In the genomic region with DNA sequence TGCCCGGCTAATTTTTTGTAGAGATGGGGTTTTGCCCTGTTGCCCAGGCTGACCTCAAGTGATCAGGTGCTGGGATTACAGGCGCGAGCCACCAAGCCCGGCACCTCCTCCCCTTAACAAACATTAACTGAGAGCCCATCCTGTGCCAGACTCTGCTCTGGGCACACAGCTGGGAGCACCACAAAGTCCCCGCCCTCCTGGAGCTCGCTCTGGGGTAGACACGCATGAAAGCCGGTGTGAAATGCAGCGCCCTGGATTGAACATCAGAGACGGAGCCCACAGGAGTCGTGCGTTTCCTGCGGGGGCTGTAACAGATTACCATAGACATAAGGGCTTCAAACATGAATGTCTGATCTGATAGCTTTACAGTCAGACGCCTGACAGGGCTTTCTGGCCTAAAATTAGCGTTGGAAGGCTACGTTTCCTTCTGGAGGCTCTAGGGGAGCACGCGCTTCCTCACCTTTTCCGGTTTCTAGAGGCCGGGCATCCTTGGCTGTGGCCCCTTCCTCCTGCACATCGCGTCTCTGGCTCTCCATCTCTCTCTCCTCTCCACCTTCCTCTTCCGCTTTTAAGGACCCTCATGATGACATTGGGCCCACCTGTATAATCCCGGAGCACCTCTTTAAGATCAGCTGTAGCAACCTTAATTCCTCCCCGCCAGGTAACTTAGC, we compare ENCODE assay signal across 8 cellular contexts. TPM values are rescaled to one million over a fixed set of nuclear protein-coding genes. Genes with fewer than 3 reads are reported as not detected.
DNase-seq lines count a peak whose midpoint lies in the region; ATAC-seq and TF ChIP-seq lines count a peak whose summit lies in the region.

No MANE protein-coding gene starts in this region.

- CTCF ChIA-PET in PC-3 (lab: Charles Lee): no interaction called here

- DNase-seq in DMS53 (lab: John Stamatoyannopoulos, UW): peak; percentile 91
- DNase-seq in PC-3: no peak
- DNase-seq in esophagus muscularis mucosa (ENCODE audit: extremely low spot score): no peak
- DNase-seq in renal cortical epithelial cell (ENCODE audit: low read depth): peak; percentile 54
- DNase-seq in stimulated activated naive CD4-positive, alpha-beta T cell treated with Interleukin-2 at 50 U/mL for 16 hours (lab: John Stamatoyannopoulos, UW): no peak
- no peak for DNase-seq in NCI-H226
- DNase-seq in NCI-H2171 (lab: John Stamatoyannopoulos, UW): no peak

- H3K79me2 ChIP-seq in PC-3 (ENCODE audit: low read length): no peaks in the 10 kb centered on the region

- BruUV-seq in PC-3 (replicated peaks; lab: Mats Ljungman, UMichigan): no TSS peak

- H3K4me1 ChIP-seq in PC-3 (ENCODE audit: insufficient read depth, low read length) (no peaks in the 10 kb centered on the region), esophagus muscularis mucosa (peaks cover 20 to 35% (median 29%) of the 10 kb centered on the region in 4 donors)

- TF ChIP-seq POLR2A in esophagus muscularis mucosa (IDR thresholded peaks at IDR 0.05; ENCODE audit: low read depth): no peak

- H3K9ac ChIP-seq in PC-3 (ENCODE audit: low read length): no peak overlapping the region

- H3K27ac ChIP-seq in PC-3 (ENCODE audit: low read length) (no peak overlapping the region), esophagus muscularis mucosa (replicated peaks in 1 of 4) (peak overlapping the region; percentile 89 to 92 (median 90))

- peak overlapping the region; percentile 7; the same call in 1 of the 2 replicates for H2AFZ ChIP-seq in PC-3 (ENCODE audit: low read length)

- no peaks in the 10 kb centered on the region for H3F3A ChIP-seq in PC-3 (ENCODE audit: low read length, unreplicated experiment)

- H3K27me3 ChIP-seq in PC-3 (ENCODE audit: low read length) (no peaks in the 10 kb centered on the region), esophagus muscularis mucosa (no peaks in the 10 kb centered on the region)

- 39% methylated on average over 16 of the region's 25 CpGs for WGBS in esophagus muscularis mucosa

- TF ChIP-seq CTCF in PC-3 (conservative IDR thresholded peaks at IDR 0.05; ENCODE audit: low read depth, low read length) (no peak), esophagus muscularis mucosa (IDR thresholded peaks at IDR 0.05) (no peak)

- no peak for TF ChIP-seq EP300 in esophagus muscularis mucosa (IDR thresholded peaks at IDR 0.05)

- intact Hi-C loops in PC-3 (cut with micrococcal nuclease): no loop called here
- intact Hi-C loops in esophagus muscularis mucosa (cut with DNase I): no loop called here

- ATAC-seq in PC-3 (no peak), HG02852 (IDR thresholded peaks at IDR 0.05; ENCODE audit: unreplicated experiment) (no peak)

- POLR2A ChIA-PET in PC-3 (lab: Charles Lee; ENCODE audit: unreplicated experiment): no interaction called here

- H3K4me3 ChIP-seq in PC-3 (ENCODE audit: low read length) (no peak overlapping the region), esophagus muscularis mucosa (peak overlapping the region; percentile 42 to 56 (median 46))

- no peak overlapping the region for H3K4me2 ChIP-seq in PC-3 (ENCODE audit: low read length)

- H3K9me2 ChIP-seq in PC-3 (replicated peaks; ENCODE audit: low read length): no peaks in the 10 kb centered on the region

- no peaks in the 10 kb centered on the region for H3K36me3 ChIP-seq in PC-3 (ENCODE audit: low read depth, low read length)
- no peaks in the 10 kb centered on the region for H3K36me3 ChIP-seq in esophagus muscularis mucosa

- no peaks in the 10 kb centered on the region for H4K20me1 ChIP-seq in PC-3 (ENCODE audit: low read length)

- H3K9me3 ChIP-seq in PC-3 (ENCODE audit: low read length) (no peaks in the 10 kb centered on the region), esophagus muscularis mucosa (no peaks in the 10 kb centered on the region)

RNA-seq across cellular contexts. Expression of a gene that starts 14.4 kb away (rescaled TPM):
- total RNA-seq in PC-3 (2014; rRNA removed): 6.3 and 9.2 TPM in 2 replicates
- 10 to 100 TPM; 12.9 to 29.5 (median 19.9) TPM for total RNA-seq in esophagus muscularis mucosa
- 5.0 and 8.5 TPM in 2 replicates for total RNA-seq in renal cortical epithelial cell

Comparison
In these comparisons a context has a peak if more than half of its experiments do, and no peak if none do; other contexts are left out.
1. DNase-seq: peak in DMS53 (single experiment) and renal cortical epithelial cell (single experiment); none in PC-3 (single experiment), esophagus muscularis mucosa (single experiment), stimulated activated naive CD4-positive, alpha-beta T cell treated with Interleukin-2 at 50 U/mL for 16 hours (single experiment), NCI-H226 (single experiment) and NCI-H2171 (single experiment).